Comparison of ENCODE assay signal across 7 cellular contexts in genomic region chr2:127408807-127409099, GRCh38. TPM values are rescaled to one million over a fixed set of nuclear protein-coding genes. Genes with fewer than 3 reads are reported as not detected.
DNase-seq lines count a peak whose midpoint lies in the region.

No MANE protein-coding gene starts in this region.

- peak overlapping the region; percentile 67 for H3K27ac Mint-ChIP-seq in activated T-helper 1 cell treated with anti-CD3 and anti-CD28 coated beads, Interleukin-12 subunit alpha, Interleukin-12 subunit beta, Interleukin-2, Interleukin-4 antibody, amounts not matched to agents 30 ng/mL and 10 ng/mL and 1 ng/mL, durations not matched to agents 14 hours and 24 hours and 36 hours
- H3K27ac Mint-ChIP-seq in immature natural killer cell = peak overlapping the region in 1 of 6 donors; percentile 64

- H3K9ac ChIP-seq in HUES6 (ENCODE audit: low read length) (peak overlapping the region; percentile 92), subcutaneous abdominal adipose tissue (ENCODE audit: low read length in 5 of 5) (peak overlapping the region in 4 of 5 donors; percentile 71 to 85 (median 80))

- peak overlapping the region; percentile 37 for H3K4me3 Mint-ChIP-seq in activated T-helper 1 cell treated with anti-CD3 and anti-CD28 coated beads, Interleukin-12 subunit alpha, Interleukin-12 subunit beta, Interleukin-2, Interleukin-4 antibody, amounts not matched to agents 30 ng/mL and 10 ng/mL and 1 ng/mL, durations not matched to agents 14 hours and 24 hours and 36 hours
- peak overlapping the region; percentile 53 to 77 (median 73) for H3K4me3 Mint-ChIP-seq in immature natural killer cell

- intact Hi-C loops in activated T-helper 1 cell treated with anti-CD3 and anti-CD28 coated beads, Interleukin-12 subunit alpha, Interleukin-12 subunit beta, Interleukin-2, Interleukin-4 antibody, amounts not matched to agents 30 ng/mL and 10 ng/mL and 1 ng/mL, durations not matched to agents 14 hours and 24 hours and 36 hours (cut with micrococcal nuclease) = loop anchor here (5.0 kb wide), 1 partner anchor 294 kb away; the partner anchor contains the start of gene SFT2D3

- no peaks in the 10 kb centered on the region for H3K36me3 ChIP-seq in HUES6 (ENCODE audit: control insufficient read depth, insufficient read depth, low read length)
- no peaks in the 10 kb centered on the region for H3K36me3 ChIP-seq in subcutaneous abdominal adipose tissue (ENCODE audit: control insufficient read depth in 5 of 5, insufficient read depth in 5 of 5, low read length in 5 of 5)

- DNase-seq in activated T-helper 1 cell treated with anti-CD3 and anti-CD28 coated beads, Interleukin-12 subunit alpha, Interleukin-12 subunit beta, Interleukin-2, Interleukin-4 antibody, amounts not matched to agents 30 ng/mL and 10 ng/mL and 1 ng/mL, durations not matched to agents 14 hours and 24 hours and 36 hours (ENCODE audit: low spot score) = no peak
- DNase-seq in immature natural killer cell (no peak), NOMO-1 treated with dmso at 0.1 percent for 144 hours (lab: John Stamatoyannopoulos, UW; ENCODE audit: unreplicated experiment) (no peak), kidney glomerular epithelial cell (lab: John Stamatoyannopoulos, UW) (no peak), OCI-M1 (lab: John Stamatoyannopoulos, UW) (no peak)

- H3K9me3 ChIP-seq in HUES6 (ENCODE audit: control insufficient read depth, insufficient read depth, low read depth, low read length) (peaks cover 3% of the 10 kb centered on the region; the same call in 1 of the 2 replicates), subcutaneous abdominal adipose tissue (ENCODE audit: control insufficient read depth in 5 of 5, low read length in 5 of 5) (no peaks in the 10 kb centered on the region)

- peaks cover 3% of the 10 kb centered on the region for H3K36me3 Mint-ChIP-seq in activated T-helper 1 cell treated with anti-CD3 and anti-CD28 coated beads, Interleukin-12 subunit alpha, Interleukin-12 subunit beta, Interleukin-2, Interleukin-4 antibody, amounts not matched to agents 30 ng/mL and 10 ng/mL and 1 ng/mL, durations not matched to agents 14 hours and 24 hours and 36 hours (ENCODE audit: low read depth)
- no peaks in the 10 kb centered on the region for H3K36me3 Mint-ChIP-seq in immature natural killer cell

- H3K4me3 ChIP-seq in HUES6 (ENCODE audit: low read depth, low read length) (peak overlapping the region; percentile 68), subcutaneous abdominal adipose tissue (ENCODE audit: low read depth in 1 of 5, low read length in 5 of 5) (peak overlapping the region in 4 of 5 donors; percentile 58 to 73 (median 64))

- H3K4me1 ChIP-seq in HUES6 (ENCODE audit: control insufficient read depth, insufficient read depth, low read length) (peaks cover 28% of the 10 kb centered on the region), subcutaneous abdominal adipose tissue (ENCODE audit: control insufficient read depth in 5 of 5, insufficient read depth in 5 of 5, low read length in 5 of 5) (peaks cover 0 to 46% (median 42%) of the 10 kb centered on the region in 5 donors)

- H3K27me3 ChIP-seq in HUES6 (ENCODE audit: control insufficient read depth, insufficient read depth, low read length) (no peaks in the 10 kb centered on the region), subcutaneous abdominal adipose tissue (ENCODE audit: control insufficient read depth in 5 of 5, insufficient read depth in 4 of 5, low read length in 5 of 5) (no peaks in the 10 kb centered on the region)

- H3K27me3 Mint-ChIP-seq in activated T-helper 1 cell treated with anti-CD3 and anti-CD28 coated beads, Interleukin-12 subunit alpha, Interleukin-12 subunit beta, Interleukin-2, Interleukin-4 antibody, amounts not matched to agents 30 ng/mL and 10 ng/mL and 1 ng/mL, durations not matched to agents 14 hours and 24 hours and 36 hours (ENCODE audit: insufficient read depth) = peaks cover 11% of the 10 kb centered on the region
- peaks cover 2 to 19% (median 3%) of the 10 kb centered on the region in 3 donors for H3K27me3 Mint-ChIP-seq in immature natural killer cell (ENCODE audit: low read depth in 3 of 3)

- no peaks in the 10 kb centered on the region for H3K9me3 Mint-ChIP-seq in activated T-helper 1 cell treated with anti-CD3 and anti-CD28 coated beads, Interleukin-12 subunit alpha, Interleukin-12 subunit beta, Interleukin-2, Interleukin-4 antibody, amounts not matched to agents 30 ng/mL and 10 ng/mL and 1 ng/mL, durations not matched to agents 14 hours and 24 hours and 36 hours
- no peaks in the 10 kb centered on the region for H3K9me3 Mint-ChIP-seq in immature natural killer cell

- peak overlapping the region; percentile 92; the same call in 1 of the 2 replicates for H3K27ac ChIP-seq in HUES6 (ENCODE audit: low read depth, low read length)
- peak overlapping the region; percentile 81 for H3K27ac ChIP-seq in subcutaneous abdominal adipose tissue (ENCODE audit: low read depth, low read length)

- H3K4me1 Mint-ChIP-seq in activated T-helper 1 cell treated with anti-CD3 and anti-CD28 coated beads, Interleukin-12 subunit alpha, Interleukin-12 subunit beta, Interleukin-2, Interleukin-4 antibody, amounts not matched to agents 30 ng/mL and 10 ng/mL and 1 ng/mL, durations not matched to agents 14 hours and 24 hours and 36 hours (ENCODE audit: low read depth) = peaks cover 33% of the 10 kb centered on the region
- peaks cover 5% of the 10 kb centered on the region in 2 donors for H3K4me1 Mint-ChIP-seq in immature natural killer cell

RNA-seq across cellular contexts. Expression of gene PROC, which starts 9.5 kb away (rescaled TPM):
- 0.29 TPM in 2 replicates for total RNA-seq in activated T-helper 1 cell treated with anti-CD3 and anti-CD28 coated beads, Interleukin-12 subunit alpha, Interleukin-12 subunit beta, Interleukin-2, Interleukin-4 antibody, amounts not matched to agents 30 ng/mL and 10 ng/mL and 1 ng/mL, durations not matched to agents 14 hours and 24 hours and 36 hours
- polyA plus RNA-seq in immature natural killer cell = 1 to 10 TPM in 1 of 3 donors, under 1 TPM in 1, not detected in 1; 0.87 to 1.7 TPM

RNA-seq across cellular contexts. Expression of gene MAP3K2, which starts 21.0 kb away (rescaled TPM):
- total RNA-seq in activated T-helper 1 cell treated with anti-CD3 and anti-CD28 coated beads, Interleukin-12 subunit alpha, Interleukin-12 subunit beta, Interleukin-2, Interleukin-4 antibody, amounts not matched to agents 30 ng/mL and 10 ng/mL and 1 ng/mL, durations not matched to agents 14 hours and 24 hours and 36 hours = 64.1 and 66.1 TPM in 2 replicates
- 10 to 100 TPM; 37.4 to 55.9 (median 41.4) TPM for polyA plus RNA-seq in immature natural killer cell
